ENCODE assay signal across 1 cellular context in the genomic region with DNA sequence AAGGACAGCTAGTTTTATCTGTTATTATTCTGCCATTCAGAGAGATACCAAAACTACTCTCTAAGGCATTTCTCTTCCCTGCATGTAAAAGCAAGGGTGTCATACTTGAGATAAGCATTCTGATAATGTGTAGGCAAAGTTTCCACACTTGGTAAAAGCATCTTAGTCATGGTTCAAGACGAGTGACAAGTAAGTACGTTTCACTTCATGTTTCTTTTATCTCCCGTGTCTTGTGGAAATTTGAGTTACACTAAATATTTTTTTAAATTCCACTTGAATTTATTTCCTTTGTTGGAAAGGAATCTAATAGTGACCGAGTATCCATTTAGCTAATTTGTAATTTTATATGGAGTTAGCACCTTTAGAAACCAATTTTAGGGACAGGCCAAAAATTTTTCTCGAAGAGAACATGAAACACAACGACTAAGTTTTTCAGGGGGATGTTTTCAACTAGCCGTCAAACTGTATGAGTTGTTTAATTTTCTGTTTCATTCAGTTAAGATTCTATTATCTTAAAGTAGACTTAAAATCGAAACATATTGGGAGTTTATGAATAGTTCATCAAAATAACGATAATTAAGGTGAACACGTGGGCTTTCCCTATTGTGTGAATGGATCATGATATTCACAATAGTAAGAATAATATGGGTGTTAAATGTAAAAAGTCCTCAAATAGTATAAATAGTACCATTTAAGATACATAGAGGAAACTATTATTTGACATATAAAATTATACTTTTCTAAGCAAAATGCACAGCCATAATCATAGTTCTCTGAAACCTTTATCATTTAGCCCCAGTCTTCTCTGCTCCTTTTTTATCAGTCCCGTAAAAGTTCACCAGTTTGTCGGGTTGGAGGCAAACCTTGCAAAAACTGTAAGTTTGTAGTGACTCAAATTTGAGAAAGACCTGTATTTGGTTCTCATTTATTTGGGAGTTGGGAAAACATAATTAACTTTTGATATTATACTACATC.
TF ChIP-seq lines count a peak whose summit lies in the region.

No MANE protein-coding gene starts in this region.

TF ChIP-seq in K562, 482 proteins besides CTCF, POLR2A, EP300 and RAD21 (continued from another document):
- TF ChIP-seq NR2F6 (CRISPR knock-in tag; IDR thresholded peaks at IDR 0.05) (no peak), PTTG1 (tag; IDR thresholded peaks at IDR 0.05; ENCODE audit: low read depth) (no peak), CHD4 (IDR thresholded peaks at IDR 0.05; ENCODE audit: insufficient read depth, insufficient replicate concordance, low read depth, low read length, poor library complexity, severe bottlenecking) (no peak), U2AF1 (optimal IDR thresholded peaks at IDR 0.05; ENCODE audit: low read depth, low read length) (no peak), ZC3H11A (IDR thresholded peaks at IDR 0.05; ENCODE audit: low read depth, low read length) (no peak), ZFP1 (CRISPR knock-in tag; IDR thresholded peaks at IDR 0.05) (no peak), GTF2A2 (tag; IDR thresholded peaks at IDR 0.05) (no peak), GATAD2A (IDR thresholded peaks at IDR 0.05) (peak; percentile 52; the same call in 1 of the 2 replicates), ZFX (CRISPR knock-in tag; IDR thresholded peaks at IDR 0.05) (peak; percentile 42; the same call in 1 of the 2 replicates), NCOA2 (IDR thresholded peaks at IDR 0.05; ENCODE audit: partially characterized antibody in 2 of 2) (no peak), ZNF778 (CRISPR knock-in tag; IDR thresholded peaks at IDR 0.05) (no peak), MEF2A (IDR thresholded peaks at IDR 0.05; ENCODE audit: control insufficient read depth, low read depth, low read length) (no peak), FOXK2 (conservative IDR thresholded peaks at IDR 0.05 in 1 of 2, IDR thresholded peaks at IDR 0.05 in 1 of 2; ENCODE audit: low read depth in 2 of 2) (peak; percentile 28 to 68; a peak in 2 of 4 replicates), ZC3H8 (IDR thresholded peaks at IDR 0.05) (no peak), FOS (IDR thresholded peaks at IDR 0.05; ENCODE audit: extremely low read depth, insufficient read length) (no peak), ZNF699 (CRISPR knock-in tag; IDR thresholded peaks at IDR 0.05; ENCODE audit: insufficient replicate concordance) (no peak), ZNF143 (CRISPR knock-in tag; IDR thresholded peaks at IDR 0.05) (no peak), ZNF274 (IDR thresholded peaks at IDR 0.05; ENCODE audit: borderline replicate concordance, low read depth, low read length) (no peak), ETS2 (tag; IDR thresholded peaks at IDR 0.05; ENCODE audit: borderline replicate concordance, poor library complexity, severe bottlenecking) (no peak), HNRNPL (IDR thresholded peaks at IDR 0.05; ENCODE audit: low read depth, low read length) (no peak), OTX1 (CRISPR knock-in tag; IDR thresholded peaks at IDR 0.05) (no peak), CBX1 (IDR thresholded peaks at IDR 0.05; ENCODE audit: low read depth) (no peak), GTF2B (IDR thresholded peaks at IDR 0.05; ENCODE audit: extremely low read depth, insufficient read length) (no peak), GATA2 (CRISPR knock-in tag; IDR thresholded peaks at IDR 0.05) (no peak; the same call in 1 of the 2 replicates), CCAR2 (IDR thresholded peaks at IDR 0.05; ENCODE audit: low read depth, low read length) (no peak), SPI1 (IDR thresholded peaks at IDR 0.05; ENCODE audit: borderline replicate concordance, low read depth, low read length) (no peak), GATAD2B (IDR thresholded peaks at IDR 0.05; ENCODE audit: borderline replicate concordance) (no peak; the same call in 1 of the 2 replicates), NRF1 (conservative IDR thresholded peaks at IDR 0.05 in 1 of 2, IDR thresholded peaks at IDR 0.05 in 1 of 2) (no peak), KLF1 (tag; IDR thresholded peaks at IDR 0.05) (no peak), RUNX1 (IDR thresholded peaks at IDR 0.05; ENCODE audit: low read depth) (no peak), MTA1 (IDR thresholded peaks at IDR 0.05; ENCODE audit: borderline replicate concordance) (peak; percentile 59; the same call in 1 of the 2 replicates)
- TF ChIP-seq, protein P1, sequence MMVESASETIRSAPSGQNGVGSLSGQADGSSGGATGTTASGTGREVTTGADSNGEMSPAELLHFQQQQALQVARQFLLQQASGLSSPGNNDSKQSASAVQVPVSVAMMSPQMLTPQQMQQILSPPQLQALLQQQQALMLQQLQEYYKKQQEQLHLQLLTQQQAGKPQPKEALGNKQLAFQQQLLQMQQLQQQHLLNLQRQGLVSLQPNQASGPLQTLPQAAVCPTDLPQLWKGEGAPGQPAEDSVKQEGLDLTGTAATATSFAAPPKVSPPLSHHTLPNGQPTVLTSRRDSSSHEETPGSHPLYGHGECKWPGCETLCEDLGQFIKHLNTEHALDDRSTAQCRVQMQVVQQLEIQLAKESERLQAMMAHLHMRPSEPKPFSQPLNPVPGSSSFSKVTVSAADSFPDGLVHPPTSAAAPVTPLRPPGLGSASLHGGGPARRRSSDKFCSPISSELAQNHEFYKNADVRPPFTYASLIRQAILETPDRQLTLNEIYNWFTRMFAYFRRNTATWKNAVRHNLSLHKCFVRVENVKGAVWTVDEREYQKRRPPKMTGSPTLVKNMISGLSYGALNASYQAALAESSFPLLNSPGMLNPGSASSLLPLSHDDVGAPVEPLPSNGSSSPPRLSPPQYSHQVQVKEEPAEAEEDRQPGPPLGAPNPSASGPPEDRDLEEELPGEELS (CRISPR knock-in tag; IDR thresholded peaks at IDR 0.05; ENCODE audit: borderline replicate concordance) = no peak
- TF ChIP-seq, protein P2, sequence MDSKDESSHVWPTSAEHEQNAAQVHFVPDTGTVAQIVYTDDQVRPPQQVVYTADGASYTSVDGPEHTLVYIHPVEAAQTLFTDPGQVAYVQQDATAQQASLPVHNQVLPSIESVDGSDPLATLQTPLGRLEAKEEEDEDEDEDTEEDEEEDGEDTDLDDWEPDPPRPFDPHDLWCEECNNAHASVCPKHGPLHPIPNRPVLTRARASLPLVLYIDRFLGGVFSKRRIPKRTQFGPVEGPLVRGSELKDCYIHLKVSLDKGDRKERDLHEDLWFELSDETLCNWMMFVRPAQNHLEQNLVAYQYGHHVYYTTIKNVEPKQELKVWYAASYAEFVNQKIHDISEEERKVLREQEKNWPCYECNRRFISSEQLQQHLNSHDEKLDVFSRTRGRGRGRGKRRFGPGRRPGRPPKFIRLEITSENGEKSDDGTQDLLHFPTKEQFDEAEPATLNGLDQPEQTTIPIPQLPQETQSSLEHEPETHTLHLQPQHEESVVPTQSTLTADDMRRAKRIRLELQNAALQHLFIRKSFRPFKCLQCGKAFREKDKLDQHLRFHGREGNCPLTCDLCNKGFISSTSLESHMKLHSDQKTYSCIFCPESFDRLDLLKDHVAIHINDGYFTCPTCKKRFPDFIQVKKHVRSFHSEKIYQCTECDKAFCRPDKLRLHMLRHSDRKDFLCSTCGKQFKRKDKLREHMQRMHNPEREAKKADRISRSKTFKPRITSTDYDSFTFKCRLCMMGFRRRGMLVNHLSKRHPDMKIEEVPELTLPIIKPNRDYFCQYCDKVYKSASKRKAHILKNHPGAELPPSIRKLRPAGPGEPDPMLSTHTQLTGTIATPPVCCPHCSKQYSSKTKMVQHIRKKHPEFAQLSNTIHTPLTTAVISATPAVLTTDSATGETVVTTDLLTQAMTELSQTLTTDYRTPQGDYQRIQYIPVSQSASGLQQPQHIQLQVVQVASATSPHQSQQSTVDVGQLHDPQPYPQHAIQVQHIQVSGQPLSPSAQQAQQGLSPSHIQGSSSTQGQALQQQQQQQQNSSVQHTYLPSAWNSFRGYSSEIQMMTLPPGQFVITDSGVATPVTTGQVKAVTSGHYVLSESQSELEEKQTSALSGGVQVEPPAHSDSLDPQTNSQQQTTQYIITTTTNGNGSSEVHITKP (IDR thresholded peaks at IDR 0.05; ENCODE audit: partially characterized antibody) = no peak
- TF ChIP-seq, protein P3, sequence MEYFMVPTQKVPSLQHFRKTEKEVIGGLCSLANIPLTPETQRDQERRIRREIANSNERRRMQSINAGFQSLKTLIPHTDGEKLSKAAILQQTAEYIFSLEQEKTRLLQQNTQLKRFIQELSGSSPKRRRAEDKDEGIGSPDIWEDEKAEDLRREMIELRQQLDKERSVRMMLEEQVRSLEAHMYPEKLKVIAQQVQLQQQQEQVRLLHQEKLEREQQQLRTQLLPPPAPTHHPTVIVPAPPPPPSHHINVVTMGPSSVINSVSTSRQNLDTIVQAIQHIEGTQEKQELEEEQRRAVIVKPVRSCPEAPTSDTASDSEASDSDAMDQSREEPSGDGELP (CRISPR knock-in tag; IDR thresholded peaks at IDR 0.05; ENCODE audit: borderline replicate concordance) = no peak
- TF ChIP-seq, protein P4, sequence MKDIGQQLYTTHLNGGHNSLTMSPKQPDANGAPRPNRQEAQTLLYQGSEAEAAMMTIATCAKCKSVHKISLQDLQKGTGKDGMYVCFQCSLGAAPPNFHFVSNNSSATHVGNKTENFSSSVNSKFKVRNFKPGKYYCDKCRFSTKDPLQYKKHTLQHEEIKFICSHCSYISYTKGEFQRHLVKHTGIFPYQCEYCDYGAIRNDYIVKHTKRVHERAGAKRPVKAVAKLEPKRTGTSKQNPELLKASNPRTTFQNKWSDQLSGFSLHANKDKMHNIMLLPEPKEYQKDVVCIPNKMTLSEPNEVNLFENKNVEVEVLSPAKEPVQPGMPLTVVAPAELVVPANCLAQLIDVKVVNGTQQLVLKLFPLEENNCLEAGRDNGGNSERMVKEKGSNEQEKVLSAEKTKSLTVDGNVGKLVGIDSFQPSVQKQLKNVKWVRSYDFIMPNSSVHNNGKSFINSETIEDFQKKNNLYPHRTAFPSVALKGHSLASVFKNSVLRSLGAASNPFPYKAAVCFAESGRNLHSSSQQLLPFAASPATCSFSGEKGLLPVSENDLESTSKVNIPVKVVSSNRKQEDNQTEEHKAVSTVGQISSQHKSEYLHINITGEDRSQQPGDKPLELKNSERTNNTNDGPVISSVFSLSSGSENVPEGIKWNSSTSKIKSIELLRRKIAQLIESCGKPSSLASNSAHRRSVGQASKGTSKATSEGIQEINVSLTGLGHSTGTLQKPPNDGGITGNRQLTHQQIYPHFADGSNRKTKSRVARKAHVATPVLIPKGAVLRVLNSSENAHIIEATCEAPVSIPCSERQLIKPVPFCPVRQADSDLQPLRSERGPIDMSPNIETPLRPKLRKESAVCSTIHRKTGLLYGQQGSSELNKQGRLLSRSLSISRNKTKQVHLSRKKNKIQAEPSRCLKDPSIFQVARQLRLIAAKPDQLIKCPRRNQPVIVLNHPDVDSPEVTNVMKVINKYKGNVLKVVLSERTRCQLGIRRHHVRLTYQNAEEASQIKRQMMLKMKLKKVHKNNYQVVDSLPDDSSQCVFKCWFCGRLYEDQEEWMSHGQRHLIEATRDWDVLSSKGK (CRISPR knock-in tag; IDR thresholded peaks at IDR 0.05) = no peak
